ENCODE assay signal across 1 cellular context in the genomic region with DNA sequence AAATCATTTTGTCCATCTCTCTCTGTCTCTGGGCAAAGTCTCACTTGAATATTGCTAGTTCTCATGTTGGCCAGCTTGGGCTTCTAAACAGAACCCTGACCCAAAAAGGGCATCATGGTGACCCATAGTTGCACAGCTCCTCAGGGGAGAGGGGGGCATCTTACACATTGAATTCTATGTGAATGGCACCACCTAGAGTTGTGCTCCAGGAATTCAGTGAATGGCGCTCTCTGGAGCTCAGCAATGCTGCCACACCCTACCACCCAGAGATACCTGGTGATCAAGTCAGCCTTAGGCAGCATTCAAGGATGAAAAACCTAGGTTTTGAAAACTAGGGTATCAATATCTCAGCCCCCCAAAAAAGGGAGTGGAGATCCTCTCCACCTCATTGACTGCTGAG.
TF ChIP-seq lines count a peak whose summit lies in the region.

No MANE protein-coding gene starts in this region.

TF ChIP-seq in Ishikawa, 13 proteins besides CTCF, POLR2A, EP300 and RAD21 (continued from another document):
- no peak for TF ChIP-seq EGR1 (IDR thresholded peaks at IDR 0.05)
TF ChIP-seq in Ishikawa: peak in this region for 0.
